In genomic region chr3:190169877-190170276, GRCh38 we compare ENCODE assay signal across 12 cellular contexts. TPM values are rescaled to one million over a fixed set of nuclear protein-coding genes. Genes with fewer than 3 reads are reported as not detected.
DNase-seq lines count a peak whose midpoint lies in the region; ATAC-seq, FAIRE-seq and TF ChIP-seq lines count a peak whose summit lies in the region.
"Had no signal": no experiment of that assay in that cellular context is flagged by ENCODE, and none has a peak within 500 bp of the region (broad histone marks: within the 10 kb centered on the region; RNA-seq: fewer than 3 reads in every experiment).

No MANE protein-coding gene starts in this region.

- peak; percentile 79 for ATAC-seq in GM21390 (IDR thresholded peaks at IDR 0.05; ENCODE audit: unreplicated experiment)
- ATAC-seq in HG03469 (IDR thresholded peaks at IDR 0.05; ENCODE audit: unreplicated experiment): peak; percentile 45
- no peak for ATAC-seq in left lobe of liver

- H2BK120ac ChIP-seq in neuronal stem cell (ENCODE audit: low read depth, low read length): no peak overlapping the region

- no peak overlapping the region for H4K91ac ChIP-seq in neuronal stem cell (ENCODE audit: low read depth, low read length, poor library complexity)

- no peak overlapping the region for H3K14ac ChIP-seq in neuronal stem cell (ENCODE audit: low read length)

- H3K9ac ChIP-seq in neuronal stem cell (ENCODE audit: low read depth, low read length, poor library complexity): no peak overlapping the region

- no peak overlapping the region for H2BK12ac ChIP-seq in neuronal stem cell (ENCODE audit: low read length)

- H2BK15ac ChIP-seq in neuronal stem cell (ENCODE audit: low read length): no peak overlapping the region

- H3K4ac ChIP-seq in neuronal stem cell (ENCODE audit: low read length): no peak overlapping the region

- TF ChIP-seq CTCF in epithelial cell of proximal tubule (conservative IDR thresholded peaks at IDR 0.05; ENCODE audit: low read depth, low read length) (no peak), esophagus muscularis mucosa (IDR thresholded peaks at IDR 0.05) (no peak)

- H3K23ac ChIP-seq in neuronal stem cell (ENCODE audit: low read depth, low read length, poor library complexity): no peak overlapping the region

- H3K9me3 ChIP-seq in neuronal stem cell (replicated peaks in 1 of 2; ENCODE audit: control insufficient read depth in 2 of 2, insufficient read depth in 1 of 2, low read depth in 1 of 2, low read length in 2 of 2) (no peaks in the 10 kb centered on the region), esophagus muscularis mucosa (no peaks in the 10 kb centered on the region)

- H3K4me2 ChIP-seq in neuronal stem cell (ENCODE audit: insufficient read depth, low read length, poor library complexity, severe bottlenecking): no peak overlapping the region

- no peak overlapping the region for H2BK5ac ChIP-seq in neuronal stem cell (ENCODE audit: low read length)

- peak overlapping the region; percentile 26 for H3K4me3 ChIP-seq in epithelial cell of proximal tubule (ENCODE audit: low read depth, low read length)
- H3K4me3 ChIP-seq in neuronal stem cell (ENCODE audit: low read length in 2 of 2): no peak overlapping the region
- H3K4me3 ChIP-seq in esophagus muscularis mucosa: no peak overlapping the region

- no peak overlapping the region for H2AK5ac ChIP-seq in neuronal stem cell (ENCODE audit: low read depth, low read length)

- no peaks in the 10 kb centered on the region for H3K4me1 ChIP-seq in neuronal stem cell (ENCODE audit: control insufficient read depth in 2 of 2, insufficient read depth in 1 of 2, low read depth in 1 of 2, low read length in 2 of 2)
- H3K4me1 ChIP-seq in esophagus muscularis mucosa: peaks cover 0 to 6% (median 3%) of the 10 kb centered on the region in 4 donors

- no peak overlapping the region for H2AFZ ChIP-seq in neuronal stem cell (ENCODE audit: low read length)

- WGBS in neuronal stem cell (ENCODE audit: extremely low coverage in 2 of 2, insufficient read length in 2 of 2, insufficient replicate concordance in 1 of 2), 2 donors: no CpG with 5 or more reads among the region's 2 CpGs
- WGBS in esophagus muscularis mucosa: 75% methylated on average over 2 of the region's 2 CpGs

- H3K27ac ChIP-seq in neuronal stem cell (replicated peaks; ENCODE audit: low read length) (no peak overlapping the region), esophagus muscularis mucosa (replicated peaks in 1 of 4) (no peak overlapping the region)
- H3K27ac ChIP-seq: HL-60 had no signal

- intact Hi-C loops in esophagus muscularis mucosa (cut with DNase I): no loop called here

- H3K27me3 ChIP-seq in neuronal stem cell (ENCODE audit: control insufficient read depth in 3 of 3, insufficient read depth in 3 of 3, low read depth in 1 of 3, low read length in 3 of 3) (no peaks in the 10 kb centered on the region), esophagus muscularis mucosa (no peaks in the 10 kb centered on the region)

- H3K79me1 ChIP-seq in neuronal stem cell (ENCODE audit: low read depth, low read length): no peaks in the 10 kb centered on the region

- H4K8ac ChIP-seq in neuronal stem cell (ENCODE audit: low read depth, low read length): no peak overlapping the region

- TF ChIP-seq EP300 in esophagus muscularis mucosa (IDR thresholded peaks at IDR 0.05): no peak

- no peak for DNase-seq in GM18507 (ENCODE audit: extremely low spot score, insufficient read length, low read depth)
- no peak for DNase-seq in epithelial cell of proximal tubule (ENCODE audit: low read depth)
- DNase-seq in DMS 273 treated with DMSO at 0.1 percent for 48 hours (lab: John Stamatoyannopoulos, UW): no peak
- DNase-seq in left lobe of liver (ENCODE audit: low spot score): no peak
- DNase-seq in neuronal stem cell (ENCODE audit: low spot score): no peak
- no peak for DNase-seq in esophagus muscularis mucosa (ENCODE audit: extremely low spot score)
- DNase-seq: dermis blood vessel endothelial cell had no signal

- no peak for TF ChIP-seq POLR2A in esophagus muscularis mucosa (IDR thresholded peaks at IDR 0.05; ENCODE audit: low read depth)

- FAIRE-seq in GM18507 (lab: Jason Lieb, UNC): peak; percentile 48
- FAIRE-seq: islet of Langerhans, urothelium cell line had no signal

- H3K36me3 ChIP-seq in neuronal stem cell (replicated peaks in 1 of 2; ENCODE audit: control insufficient read depth in 2 of 2, insufficient read depth in 2 of 2, low read length in 2 of 2): no peaks in the 10 kb centered on the region
- H3K36me3 ChIP-seq in esophagus muscularis mucosa: no peaks in the 10 kb centered on the region

- H3K18ac ChIP-seq in neuronal stem cell (ENCODE audit: low read length): no peak overlapping the region

RNA-seq across cellular contexts. Expression of gene P3H2, which starts 49.2 kb away (rescaled TPM):
- total RNA-seq in epithelial cell of proximal tubule: 75.6 and 107 TPM in 2 replicates
- 3.9 TPM for total RNA-seq in left lobe of liver
- 3.1 TPM for polyA plus RNA-seq in neuronal stem cell (2013, experiment 1 of 2)
- 2.9 TPM for polyA plus RNA-seq in neuronal stem cell (2013, experiment 2 of 2)
- 10 to 100 TPM; 15.6 to 41.5 (median 27.1) TPM for total RNA-seq in esophagus muscularis mucosa
